1 cellular context compared by ENCODE assay signal in genomic region chr2:88125924-88126771, GRCh38.
TF ChIP-seq lines count a peak whose summit lies in the region.

No MANE protein-coding gene starts in this region.

TF ChIP-seq in HepG2, 621 proteins besides CTCF, POLR2A, EP300 and RAD21 (continued from another document and continues in another):
- TF ChIP-seq AHDC1 (CRISPR knock-in tag; IDR thresholded peaks at IDR 0.05; ENCODE audit: borderline replicate concordance) (no peak), EHMT2 (IDR thresholded peaks at IDR 0.05; ENCODE audit: borderline replicate concordance, low read depth, low read length) (no peak), ZNF7 (CRISPR knock-in tag; IDR thresholded peaks at IDR 0.05) (no peak), ZNF484 (CRISPR knock-in tag; IDR thresholded peaks at IDR 0.05; ENCODE audit: borderline replicate concordance, low read depth) (no peak), SATB2 (CRISPR knock-in tag; IDR thresholded peaks at IDR 0.05) (no peak), ZNF343 (CRISPR knock-in tag; IDR thresholded peaks at IDR 0.05) (no peak), CREB1 (IDR thresholded peaks at IDR 0.05) (no peak), CREB1 (CRISPR knock-in tag; IDR thresholded peaks at IDR 0.05) (no peak), ZNF225 (CRISPR knock-in tag; IDR thresholded peaks at IDR 0.05) (no peak), ZNF3 (CRISPR knock-in tag; IDR thresholded peaks at IDR 0.05) (no peak), HOXA9 (CRISPR knock-in tag; IDR thresholded peaks at IDR 0.05; ENCODE audit: borderline replicate concordance) (peak; percentile 24; the same call in 1 of the 2 replicates), ZNF83 (CRISPR knock-in tag; IDR thresholded peaks at IDR 0.05; ENCODE audit: borderline replicate concordance) (no peak), SSRP1 (CRISPR knock-in tag; IDR thresholded peaks at IDR 0.05) (peak; percentile 3; the same call in 1 of the 2 replicates), ZFP90 (CRISPR knock-in tag; IDR thresholded peaks at IDR 0.05; ENCODE audit: borderline replicate concordance) (peak; percentile 82; the same call in 1 of the 2 replicates), RORA (CRISPR knock-in tag; IDR thresholded peaks at IDR 0.05) (no peak), HNF1B (CRISPR knock-in tag; IDR thresholded peaks at IDR 0.05) (peak; percentile 38; the same call in 1 of the 2 replicates), NFAT5 (CRISPR knock-in tag; IDR thresholded peaks at IDR 0.05) (peak; percentile 19; the same call in 1 of the 2 replicates), HOXA3 (CRISPR knock-in tag; IDR thresholded peaks at IDR 0.05) (0 out of 2 replicates have a peak, but pooled peaks have one; percentile 20), MTERF4 (CRISPR knock-in tag; IDR thresholded peaks at IDR 0.05) (no peak), ZKSCAN8 (CRISPR knock-in tag; IDR thresholded peaks at IDR 0.05; ENCODE audit: borderline replicate concordance) (no peak), ESRRA (CRISPR knock-in tag; IDR thresholded peaks at IDR 0.05; ENCODE audit: low read depth) (no peak), POLR2AphosphoS5 (IDR thresholded peaks at IDR 0.05; ENCODE audit: low read depth, low read length) (peak; percentile 20), SKI (IDR thresholded peaks at IDR 0.05; ENCODE audit: partially characterized antibody) (no peak), KLF6 (CRISPR knock-in tag; IDR thresholded peaks at IDR 0.05) (peak; percentile 67; the same call in 1 of the 2 replicates), TAF15 (IDR thresholded peaks at IDR 0.05; ENCODE audit: low read depth, low read length, poor library complexity, severe bottlenecking) (no peak), EED (CRISPR knock-in tag; IDR thresholded peaks at IDR 0.05) (peak; percentile 52; the same call in 1 of the 2 replicates), HNRNPK (IDR thresholded peaks at IDR 0.05; ENCODE audit: low read depth, low read length, poor library complexity, severe bottlenecking) (no peak), SP2 (CRISPR knock-in tag; IDR thresholded peaks at IDR 0.05) (peak; percentile 17; the same call in 1 of the 2 replicates), KDM3A (CRISPR knock-in tag; IDR thresholded peaks at IDR 0.05; ENCODE audit: low read depth) (0 out of 2 replicates have a peak, but pooled peaks have one; percentile 32), ZNF75D (CRISPR knock-in tag; IDR thresholded peaks at IDR 0.05; ENCODE audit: borderline replicate concordance) (no peak), TAF1 (CRISPR knock-in tag; IDR thresholded peaks at IDR 0.05) (peak; percentile 21), THYN1 (CRISPR knock-in tag; IDR thresholded peaks at IDR 0.05; ENCODE audit: borderline replicate concordance, low read depth) (no peak), PRDM4 (CRISPR knock-in tag; IDR thresholded peaks at IDR 0.05; ENCODE audit: borderline replicate concordance) (no peak), ZC3H4 (CRISPR knock-in tag; IDR thresholded peaks at IDR 0.05; ENCODE audit: borderline replicate concordance) (peak; percentile 33; the same call in 1 of the 2 replicates), GZF1 (CRISPR knock-in tag; IDR thresholded peaks at IDR 0.05) (0 out of 2 replicates have a peak, but pooled peaks have one; percentile 8), HNRNPL (IDR thresholded peaks at IDR 0.05; ENCODE audit: low read depth, low read length) (no peak), EEA1 (CRISPR knock-in tag; IDR thresholded peaks at IDR 0.05; ENCODE audit: borderline replicate concordance) (no peak), ZNF138 (CRISPR knock-in tag; IDR thresholded peaks at IDR 0.05; ENCODE audit: low read depth) (0 out of 2 replicates have a peak, but pooled peaks have one; percentile 27), ZNF607 (CRISPR knock-in tag; IDR thresholded peaks at IDR 0.05; ENCODE audit: borderline replicate concordance) (peak; percentile 48), ZNF737 (CRISPR knock-in tag; IDR thresholded peaks at IDR 0.05; ENCODE audit: borderline replicate concordance) (peak; percentile 74; the same call in 1 of the 2 replicates), ZNF331 (CRISPR knock-in tag; IDR thresholded peaks at IDR 0.05) (no peak), ZMAT3 (CRISPR knock-in tag; conservative IDR thresholded peaks at IDR 0.05) (0 out of 2 replicates have a peak, but pooled peaks have one; percentile 33), ZSCAN30 (CRISPR knock-in tag; IDR thresholded peaks at IDR 0.05) (no peak; the same call in 1 of the 2 replicates), ZBTB38 (CRISPR knock-in tag; IDR thresholded peaks at IDR 0.05) (no peak)
- TF ChIP-seq, protein P1, sequence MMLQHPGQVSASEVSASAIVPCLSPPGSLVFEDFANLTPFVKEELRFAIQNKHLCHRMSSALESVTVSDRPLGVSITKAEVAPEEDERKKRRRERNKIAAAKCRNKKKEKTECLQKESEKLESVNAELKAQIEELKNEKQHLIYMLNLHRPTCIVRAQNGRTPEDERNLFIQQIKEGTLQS (CRISPR knock-in tag; IDR thresholded peaks at IDR 0.05) = no peak
- TF ChIP-seq, protein P2, sequence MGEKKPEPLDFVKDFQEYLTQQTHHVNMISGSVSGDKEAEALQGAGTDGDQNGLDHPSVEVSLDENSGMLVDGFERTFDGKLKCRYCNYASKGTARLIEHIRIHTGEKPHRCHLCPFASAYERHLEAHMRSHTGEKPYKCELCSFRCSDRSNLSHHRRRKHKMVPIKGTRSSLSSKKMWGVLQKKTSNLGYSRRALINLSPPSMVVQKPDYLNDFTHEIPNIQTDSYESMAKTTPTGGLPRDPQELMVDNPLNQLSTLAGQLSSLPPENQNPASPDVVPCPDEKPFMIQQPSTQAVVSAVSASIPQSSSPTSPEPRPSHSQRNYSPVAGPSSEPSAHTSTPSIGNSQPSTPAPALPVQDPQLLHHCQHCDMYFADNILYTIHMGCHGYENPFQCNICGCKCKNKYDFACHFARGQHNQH (CRISPR knock-in tag; IDR thresholded peaks at IDR 0.05) = no peak
- TF ChIP-seq, protein P3, sequence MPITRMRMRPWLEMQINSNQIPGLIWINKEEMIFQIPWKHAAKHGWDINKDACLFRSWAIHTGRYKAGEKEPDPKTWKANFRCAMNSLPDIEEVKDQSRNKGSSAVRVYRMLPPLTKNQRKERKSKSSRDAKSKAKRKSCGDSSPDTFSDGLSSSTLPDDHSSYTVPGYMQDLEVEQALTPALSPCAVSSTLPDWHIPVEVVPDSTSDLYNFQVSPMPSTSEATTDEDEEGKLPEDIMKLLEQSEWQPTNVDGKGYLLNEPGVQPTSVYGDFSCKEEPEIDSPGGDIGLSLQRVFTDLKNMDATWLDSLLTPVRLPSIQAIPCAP (CRISPR knock-in tag; IDR thresholded peaks at IDR 0.05; ENCODE audit: low read depth) = 0 out of 2 replicates have a peak, but pooled peaks have one; percentile 23
